In genomic region chr9:70421020-70421271, GRCh38 we compare ENCODE assay signal across 8 cellular contexts. TPM values are rescaled to one million over a fixed set of nuclear protein-coding genes. Genes with fewer than 3 reads are reported as not detected.
DNase-seq lines count a peak whose midpoint lies in the region; ATAC-seq and TF ChIP-seq lines count a peak whose summit lies in the region.

No MANE protein-coding gene starts in this region.

- ATAC-seq in GM21576 (IDR thresholded peaks at IDR 0.05; ENCODE audit: unreplicated experiment) = peak; percentile 0
- ATAC-seq in SK-N-SH treated with all-trans-retinoic acid at 6 μM for 48 hours = no peak
- no peak for ATAC-seq in psoas muscle
- no peak for ATAC-seq in HG02852 (IDR thresholded peaks at IDR 0.05; ENCODE audit: unreplicated experiment)

- intact Hi-C loops in psoas muscle (cut with DNase I) = no loop called here

- no peak overlapping the region for H3K4me3 ChIP-seq in esophagus (ENCODE audit: low read depth in 1 of 2, low read length in 2 of 2)
- H3K4me3 ChIP-seq in psoas muscle = peak overlapping the region; percentile 76

- TF ChIP-seq CTCF in psoas muscle (IDR thresholded peaks at IDR 0.05) = no peak

- H3K27ac ChIP-seq in esophagus (ENCODE audit: low read depth in 2 of 2, low read length in 1 of 2) = peak overlapping the region; percentile 98 to 100
- H3K27ac ChIP-seq in psoas muscle = peak overlapping the region; percentile 100

- H3K27me3 ChIP-seq in esophagus (ENCODE audit: control insufficient read depth in 1 of 2, insufficient read depth in 2 of 2, low read length in 2 of 2) (no peaks in the 10 kb centered on the region), psoas muscle (ENCODE audit: insufficient read depth in 3 of 3, low read length in 2 of 3) (no peaks in the 10 kb centered on the region)

- H3K4me1 ChIP-seq in esophagus (ENCODE audit: control insufficient read depth in 2 of 2, insufficient read depth in 2 of 2, low read length in 1 of 2) (peaks cover 0 to 6% of the 10 kb centered on the region in 2 donors), psoas muscle (peaks cover 58% of the 10 kb centered on the region)

- DNase-seq in psoas muscle = no peak
- DNase-seq in hepatic stellate cell (ENCODE audit: low spot score) = no peak
- no peak for DNase-seq in stimulated activated CD4-positive, alpha-beta T cell treated with anti-CD3 and anti-CD28 coated beads, Interleukin-2, amount 100 ng/mL, for 24 hours
- DNase-seq in CD1c-positive myeloid dendritic cell (ENCODE audit: extremely low spot score) = no peak

- no peaks in the 10 kb centered on the region for H3K9me3 ChIP-seq in esophagus (ENCODE audit: control insufficient read depth in 2 of 2, insufficient read depth in 1 of 2, low read depth in 1 of 2, low read length in 1 of 2)
- no peaks in the 10 kb centered on the region for H3K9me3 ChIP-seq in psoas muscle

- H3K36me3 ChIP-seq in esophagus (ENCODE audit: control insufficient read depth in 2 of 2, insufficient read depth in 2 of 2, low read length in 1 of 2) = no peaks in the 10 kb centered on the region
- H3K36me3 ChIP-seq in psoas muscle (ENCODE audit: insufficient read depth in 1 of 2, low read depth in 1 of 2) = no peaks in the 10 kb centered on the region

- 2 to 5% methylated on average over 4 of the region's 4 CpGs for WGBS in esophagus, 2 donors
- WGBS in psoas muscle, 3 donors = 0 to 1% (median 1%) methylated on average over 4 of the region's 4 CpGs

TF ChIP-seq in SK-N-SH treated with all-trans-retinoic acid at 6 μM for 48 hours, 23 proteins besides CTCF, POLR2A, EP300 and RAD21:
- TF ChIP-seq POU6F1 (CRISPR knock-in tag; IDR thresholded peaks at IDR 0.05; ENCODE audit: borderline replicate concordance, low read depth) (no peak), TSHZ2 (CRISPR knock-in tag; IDR thresholded peaks at IDR 0.05) (peak; percentile 28; the same call in 1 of the 2 replicates), BACH2 (CRISPR knock-in tag; IDR thresholded peaks at IDR 0.05; ENCODE audit: borderline replicate concordance) (no peak), GLIS3 (CRISPR knock-in tag; IDR thresholded peaks at IDR 0.05) (no peak), ZFP3 (CRISPR knock-in tag; IDR thresholded peaks at IDR 0.05) (no peak), RARB (CRISPR knock-in tag; IDR thresholded peaks at IDR 0.05) (no peak), TCF4 (CRISPR knock-in tag; IDR thresholded peaks at IDR 0.05; ENCODE audit: borderline replicate concordance) (no peak)
- TF ChIP-seq, protein P1, sequence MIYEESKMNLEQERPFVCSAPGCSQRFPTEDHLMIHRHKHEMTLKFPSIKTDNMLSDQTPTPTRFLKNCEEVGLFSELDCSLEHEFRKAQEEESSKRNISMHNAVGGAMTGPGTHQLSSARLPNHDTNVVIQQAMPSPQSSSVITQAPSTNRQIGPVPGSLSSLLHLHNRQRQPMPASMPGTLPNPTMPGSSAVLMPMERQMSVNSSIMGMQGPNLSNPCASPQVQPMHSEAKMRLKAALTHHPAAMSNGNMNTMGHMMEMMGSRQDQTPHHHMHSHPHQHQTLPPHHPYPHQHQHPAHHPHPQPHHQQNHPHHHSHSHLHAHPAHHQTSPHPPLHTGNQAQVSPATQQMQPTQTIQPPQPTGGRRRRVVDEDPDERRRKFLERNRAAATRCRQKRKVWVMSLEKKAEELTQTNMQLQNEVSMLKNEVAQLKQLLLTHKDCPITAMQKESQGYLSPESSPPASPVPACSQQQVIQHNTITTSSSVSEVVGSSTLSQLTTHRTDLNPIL (CRISPR knock-in tag; IDR thresholded peaks at IDR 0.05; ENCODE audit: low read depth) = no peak

RNA-seq across cellular contexts. Expression of gene KLF9, which starts 6.5 kb away (rescaled TPM):
- 1 to 10 TPM; 5.8 to 9.0 TPM for polyA plus RNA-seq in esophagus
- total RNA-seq in psoas muscle = 100 to 1,000 TPM in 2 of 4 donors, 10 to 100 TPM in 2; 29.5 to 178 (median 94.7) TPM
- 10 to 100 TPM; 34.1 to 87.0 (median 64.4) TPM for polyA plus RNA-seq in psoas muscle
